ENCODE assay signal across 8 cellular contexts in the genomic region with DNA sequence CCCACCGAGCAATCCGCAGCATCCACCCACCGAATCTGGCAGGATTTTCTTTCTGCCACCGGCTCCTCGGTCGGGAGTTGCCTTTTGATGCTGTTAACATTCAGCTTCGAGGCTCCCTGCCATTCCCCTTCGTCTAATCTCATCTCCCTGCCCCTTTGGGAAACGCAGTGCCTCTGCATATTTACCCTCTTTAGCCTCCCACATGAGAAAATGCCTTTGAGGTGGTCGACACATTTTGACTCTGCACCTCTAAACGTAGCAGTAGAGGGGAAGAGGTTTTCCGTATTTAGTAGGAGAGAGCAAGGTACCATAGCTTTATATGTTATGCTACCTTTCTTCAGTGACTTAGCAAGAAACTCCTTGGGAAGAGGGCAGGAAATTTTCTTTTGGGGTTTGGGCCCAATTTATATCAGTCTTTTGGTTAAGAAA. TPM values are rescaled to one million over a fixed set of nuclear protein-coding genes. Genes with fewer than 3 reads are reported as not detected.
DNase-seq lines count a peak whose midpoint lies in the region; ATAC-seq and TF ChIP-seq lines count a peak whose summit lies in the region.

No MANE protein-coding gene starts in this region.

- H3K27me3 ChIP-seq in Caco-2 (replicated peaks; ENCODE audit: control insufficient read depth, insufficient read depth, low read length) (no peaks in the 10 kb centered on the region), MM.1S (replicated peaks; ENCODE audit: insufficient read depth, low read length) (no peaks in the 10 kb centered on the region)

- peaks cover 47% of the 10 kb centered on the region for H4K20me1 ChIP-seq in MM.1S (ENCODE audit: insufficient read depth, low read length)

- H3K4me2 ChIP-seq in MM.1S (ENCODE audit: low read depth, low read length): peak overlapping the region; percentile 88

- TF ChIP-seq CTCF in Caco-2 (IDR thresholded peaks at IDR 0.05; ENCODE audit: insufficient read depth in 1 of 2, low read depth in 1 of 2, low read length in 1 of 2, severe bottlenecking in 1 of 2, unreplicated experiment in 1 of 2) (no peak), MM.1S (IDR thresholded peaks at IDR 0.05; ENCODE audit: low read length) (no peak), MCF 10A (IDR thresholded peaks at IDR 0.05; ENCODE audit: unreplicated experiment) (no peak), mesothelial cell of epicardium (IDR thresholded peaks at IDR 0.05; ENCODE audit: unreplicated experiment) (no peak)

- H3K9ac ChIP-seq in MM.1S (ENCODE audit: low read length): peak overlapping the region; percentile 92

- DNase-seq in Caco-2 (no peak), MM.1S (no peak), MCF 10A (ENCODE audit: unreplicated experiment) (peak; percentile 21), mesothelial cell of epicardium (ENCODE audit: low spot score in 2 of 2, unreplicated experiment in 2 of 2) (no peak), activated gamma-delta T cell (lab: John Stamatoyannopoulos, UW) (no peak), NCI-H2227 (lab: John Stamatoyannopoulos, UW; ENCODE audit: unreplicated experiment) (no peak), occipital lobe (lab: John Stamatoyannopoulos, UW) (no peak)

- peak overlapping the region; percentile 80; the same call in 1 of the 2 replicates for H3K27ac ChIP-seq in MM.1S (ENCODE audit: low read length)

- H3K4me1 ChIP-seq in Caco-2 (peaks cover 15% of the 10 kb centered on the region; the same call in 1 of the 2 replicates), MM.1S (ENCODE audit: low read length) (peaks cover 12% of the 10 kb centered on the region; the same call in 1 of the 2 replicates)

- intact Hi-C loops in Caco-2 (cut with micrococcal nuclease; ENCODE audit: unreplicated experiment) (loop anchor here (5.0 kb wide), 2 partner anchors 82 to 118 kb away; a partner anchor contains a TSS), MCF 10A (cut with micrococcal nuclease) (loop anchor here (5.0 kb wide), 1 partner anchor 83 kb away; no protein-coding TSS in a partner anchor)

- no peaks in the 10 kb centered on the region for H3K36me3 ChIP-seq in Caco-2 (ENCODE audit: control insufficient read depth, insufficient read depth, low read length)
- H3K36me3 ChIP-seq in MM.1S (replicated peaks; ENCODE audit: insufficient read depth, low read length): no peaks in the 10 kb centered on the region

- H3K79me2 ChIP-seq in MM.1S (ENCODE audit: low read length): peaks cover 60% of the 10 kb centered on the region

- H3K27me3 Mint-ChIP-seq in Caco-2 (ENCODE audit: insufficient read depth, unreplicated experiment) (no peaks in the 10 kb centered on the region), MCF 10A (ENCODE audit: insufficient read depth, unreplicated experiment) (no peaks in the 10 kb centered on the region), mesothelial cell of epicardium (ENCODE audit: low read depth) (no peaks in the 10 kb centered on the region)

- no peaks in the 10 kb centered on the region for H3F3A ChIP-seq in MM.1S (ENCODE audit: insufficient read depth, low read length)

- BruUV-seq in Caco-2 (replicated peaks; lab: Mats Ljungman, UMichigan) (no TSS peak), MCF 10A (replicated peaks; lab: Mats Ljungman, UMichigan) (no TSS peak)

- H3K9me3 ChIP-seq in Caco-2 (no peaks in the 10 kb centered on the region; the same call in 1 of the 2 replicates), MM.1S (replicated peaks; ENCODE audit: insufficient read depth, low read length) (no peaks in the 10 kb centered on the region)

- CTCF ChIA-PET in Caco-2 (lab: Charles Lee) (no interaction called here), MCF 10A (lab: Yijun Ruan, JAX) (interaction anchor here (0.6 to 2.4 kb wide), 3 partner anchors 62 to 122 kb away, joined by 3 to 9 read pairs (median 3); no protein-coding TSS in a partner anchor)

- peak overlapping the region; percentile 100 for H3K4me3 ChIP-seq in Caco-2 (ENCODE audit: low read depth, low read length)
- peak overlapping the region; percentile 86 for H3K4me3 ChIP-seq in MM.1S (ENCODE audit: low read length)

- no peak overlapping the region for H2AFZ ChIP-seq in MM.1S (ENCODE audit: low read length)

- peak overlapping the region; percentile 96 for H3K27ac Mint-ChIP-seq in Caco-2 (ENCODE audit: unreplicated experiment)
- peak overlapping the region; percentile 96 for H3K27ac Mint-ChIP-seq in MCF 10A (ENCODE audit: low read depth, unreplicated experiment)
- peak overlapping the region; percentile 97 for H3K27ac Mint-ChIP-seq in mesothelial cell of epicardium

- H3K4me3 Mint-ChIP-seq in Caco-2 (ENCODE audit: unreplicated experiment) (peak overlapping the region; percentile 85), MCF 10A (ENCODE audit: unreplicated experiment) (peak overlapping the region; percentile 98), mesothelial cell of epicardium (peak overlapping the region; percentile 97)

- peaks cover 8% of the 10 kb centered on the region for H3K4me1 Mint-ChIP-seq in Caco-2 (ENCODE audit: low read depth, unreplicated experiment)
- peaks cover 21% of the 10 kb centered on the region for H3K4me1 Mint-ChIP-seq in MCF 10A (ENCODE audit: insufficient read depth, unreplicated experiment)
- peaks cover 39% of the 10 kb centered on the region for H3K4me1 Mint-ChIP-seq in mesothelial cell of epicardium

- POLR2A ChIA-PET in Caco-2 (lab: Charles Lee) (interaction anchor here (0.5 to 2.2 kb wide), 2 partner anchors 83 to 439 kb away, joined by 4 to 12 read pairs; a partner anchor contains a TSS), MCF 10A (lab: Yijun Ruan, JAX) (interaction anchor here (0.7 to 5.9 kb wide), 10 partner anchors 15 to 195 kb away, joined by 3 to 72 read pairs (median 6); a partner anchor contains a TSS)

- H3K9me3 Mint-ChIP-seq in Caco-2 (ENCODE audit: unreplicated experiment): no peaks in the 10 kb centered on the region
- H3K9me3 Mint-ChIP-seq in MCF 10A (ENCODE audit: unreplicated experiment): no peaks in the 10 kb centered on the region
- no peaks in the 10 kb centered on the region for H3K9me3 Mint-ChIP-seq in mesothelial cell of epicardium

- ATAC-seq in HG02678 (IDR thresholded peaks at IDR 0.05; ENCODE audit: unreplicated experiment): no peak

- peaks cover 30% of the 10 kb centered on the region for H3K36me3 Mint-ChIP-seq in Caco-2 (ENCODE audit: insufficient read depth, unreplicated experiment)
- H3K36me3 Mint-ChIP-seq in MCF 10A (ENCODE audit: insufficient read depth, unreplicated experiment): no peaks in the 10 kb centered on the region
- H3K36me3 Mint-ChIP-seq in mesothelial cell of epicardium: peaks cover 1% of the 10 kb centered on the region

- no peaks in the 10 kb centered on the region for H3K9me2 ChIP-seq in MM.1S (replicated peaks; ENCODE audit: insufficient read depth, low read length)

RNA-seq across cellular contexts. Expression of a gene that starts 1.2 kb away (rescaled TPM):
- total RNA-seq in Caco-2 (2022): 141 and 153 TPM in 2 replicates
- total RNA-seq in MCF 10A (2022): 170 and 192 TPM in 2 replicates
- 141 to 151 TPM (median 144 TPM) in 3 replicates for total RNA-seq in mesothelial cell of epicardium
- total RNA-seq in occipital lobe: 292 TPM
